ENCODE assay signal across 15 cellular contexts in genomic region chr7:45259227-45259596, GRCh38.
DNase-seq lines count a peak whose midpoint lies in the region; ATAC-seq and TF ChIP-seq lines count a peak whose summit lies in the region.
"Had no signal": no experiment of that assay in that cellular context is flagged by ENCODE, and none has a peak within 500 bp of the region (broad histone marks: within the 10 kb centered on the region; RNA-seq: fewer than 3 reads in every experiment).

No MANE protein-coding gene starts in this region.

- no peak overlapping the region for H3K23ac ChIP-seq in neuronal stem cell (ENCODE audit: low read depth, low read length, poor library complexity)

- H3K9ac ChIP-seq in OCI-LY1 (ENCODE audit: low read length) (no peak overlapping the region), neuronal stem cell (ENCODE audit: low read depth, low read length, poor library complexity) (no peak overlapping the region)

- no peaks in the 10 kb centered on the region for H4K20me1 ChIP-seq in OCI-LY1 (ENCODE audit: insufficient read depth, low read length)
- no peaks in the 10 kb centered on the region for H4K20me1 ChIP-seq in hepatocyte (ENCODE audit: insufficient read depth, poor library complexity, severe bottlenecking)

- H3K27me3 ChIP-seq in left ventricle myocardium inferior (ENCODE audit: low read depth) (peaks cover 17% of the 10 kb centered on the region), OCI-LY1 (ENCODE audit: insufficient read depth, low read length) (no peaks in the 10 kb centered on the region; the same call in 1 of the 2 replicates), neuronal stem cell (ENCODE audit: control insufficient read depth in 3 of 3, insufficient read depth in 3 of 3, low read depth in 1 of 3, low read length in 3 of 3) (peaks cover 0 to 8% (median 2%) of the 10 kb centered on the region in 3 experiments), hepatocyte (peaks cover 3% of the 10 kb centered on the region)

- no CpG with 5 or more reads among the region's 4 CpGs for WGBS in neuronal stem cell (ENCODE audit: extremely low coverage in 2 of 2, insufficient read length in 2 of 2, insufficient replicate concordance in 1 of 2), 2 donors
- WGBS in hepatocyte (ENCODE audit: low lambda C conversion rate, missing lambda C conversion rate) = 92% methylated on average over 4 of the region's 4 CpGs

- peak overlapping the region; percentile 13 for H2AK5ac ChIP-seq in neuronal stem cell (ENCODE audit: low read depth, low read length)

- no peak for TF ChIP-seq CTCF in left ventricle myocardium inferior (IDR thresholded peaks at IDR 0.05; ENCODE audit: borderline replicate concordance)
- no peak for TF ChIP-seq CTCF in OCI-LY1 (IDR thresholded peaks at IDR 0.05; ENCODE audit: low read length)
- TF ChIP-seq CTCF in hepatocyte (IDR thresholded peaks at IDR 0.05; ENCODE audit: poor library complexity) = no peak

- H2AFZ ChIP-seq in OCI-LY1 (ENCODE audit: low read length) = no peak overlapping the region
- H2AFZ ChIP-seq in neuronal stem cell (ENCODE audit: low read length) = no peak overlapping the region
- H2AFZ ChIP-seq in hepatocyte = no peak overlapping the region

- peaks cover 13% of the 10 kb centered on the region for H3K4me1 ChIP-seq in left ventricle myocardium inferior
- peaks cover 10% of the 10 kb centered on the region for H3K4me1 ChIP-seq in OCI-LY1 (ENCODE audit: insufficient read depth, low read length, severe bottlenecking)
- peaks cover 0 to 1% of the 10 kb centered on the region in 2 donors for H3K4me1 ChIP-seq in neuronal stem cell (ENCODE audit: control insufficient read depth in 2 of 2, insufficient read depth in 1 of 2, low read depth in 1 of 2, low read length in 2 of 2)
- no peaks in the 10 kb centered on the region for H3K4me1 ChIP-seq in hepatocyte (ENCODE audit: insufficient read depth)
- H3K4me1 ChIP-seq: A549 had no signal

- H3K79me2 ChIP-seq in OCI-LY1 (ENCODE audit: insufficient read depth, low read length) (no peaks in the 10 kb centered on the region), hepatocyte (no peaks in the 10 kb centered on the region)

- H3K4me3 ChIP-seq in left ventricle myocardium inferior = no peak overlapping the region
- peak overlapping the region; percentile 30 for H3K4me3 ChIP-seq in OCI-LY1 (ENCODE audit: low read depth, low read length, poor library complexity, severe bottlenecking)
- no peak overlapping the region for H3K4me3 ChIP-seq in neuronal stem cell (ENCODE audit: low read length in 2 of 2)
- H3K4me3 ChIP-seq in hepatocyte = no peak overlapping the region
- H3K4me3 ChIP-seq: A549, GM12878 had no signal

- no peaks in the 10 kb centered on the region for H3K9me3 ChIP-seq in left ventricle myocardium inferior (replicated peaks)
- no peaks in the 10 kb centered on the region for H3K9me3 ChIP-seq in OCI-LY1 (ENCODE audit: low read length)
- H3K9me3 ChIP-seq in neuronal stem cell (replicated peaks in 1 of 2; ENCODE audit: control insufficient read depth in 2 of 2, insufficient read depth in 1 of 2, low read depth in 1 of 2, low read length in 2 of 2) = no peaks in the 10 kb centered on the region
- H3K9me3 ChIP-seq in hepatocyte (ENCODE audit: low read depth) = no peaks in the 10 kb centered on the region
- H3K9me3 ChIP-seq: A549 had no signal

- no peak overlapping the region for H2BK12ac ChIP-seq in neuronal stem cell (ENCODE audit: low read length)

- no peak overlapping the region for H3K14ac ChIP-seq in neuronal stem cell (ENCODE audit: low read length)

- H4K8ac ChIP-seq in neuronal stem cell (ENCODE audit: low read depth, low read length) = no peak overlapping the region

- no peak for DNase-seq in left ventricle myocardium inferior
- no peak for DNase-seq in Right ventricle myocardium inferior (ENCODE audit: missing footprints)
- DNase-seq in neuronal stem cell (ENCODE audit: low spot score) = no peak
- no peak for DNase-seq in HUDEP-2 (lab: John Stamatoyannopoulos, UW; ENCODE audit: unreplicated experiment in 76 of 76)
- no peak for DNase-seq in hepatocyte (ENCODE audit: low spot score)
- DNase-seq: AML-193; CD8-positive, alpha-beta T cell; DMS79; GF-D8; HCEC 1CT had no signal

- H3K4me2 ChIP-seq in OCI-LY1 (ENCODE audit: low read length) (no peak overlapping the region; the same call in 1 of the 2 replicates), neuronal stem cell (ENCODE audit: insufficient read depth, low read length, poor library complexity, severe bottlenecking) (no peak overlapping the region), hepatocyte (no peak overlapping the region)

- H2BK120ac ChIP-seq in neuronal stem cell (ENCODE audit: low read depth, low read length) = no peak overlapping the region

- no peak overlapping the region for H4K91ac ChIP-seq in neuronal stem cell (ENCODE audit: low read depth, low read length, poor library complexity)

- peak overlapping the region; percentile 1 for H3K27ac ChIP-seq in left ventricle myocardium inferior (replicated peaks)
- no peak overlapping the region for H3K27ac ChIP-seq in OCI-LY1 (ENCODE audit: low read depth, low read length, poor library complexity, severe bottlenecking)
- H3K27ac ChIP-seq in neuronal stem cell (replicated peaks; ENCODE audit: low read length) = no peak overlapping the region
- H3K27ac ChIP-seq in hepatocyte = no peak overlapping the region
- H3K27ac ChIP-seq: 22Rv1, A549 had no signal

- no peak overlapping the region for H3K18ac ChIP-seq in neuronal stem cell (ENCODE audit: low read length)

- no peak overlapping the region for H2BK15ac ChIP-seq in neuronal stem cell (ENCODE audit: low read length)

- H3K9me2 ChIP-seq in OCI-LY1 (ENCODE audit: low read depth, low read length) (no peaks in the 10 kb centered on the region), hepatocyte (replicated peaks; ENCODE audit: insufficient read depth) (no peaks in the 10 kb centered on the region)

- intact Hi-C loops in left ventricle myocardium inferior (cut with micrococcal nuclease) = loop anchor here (5.0 kb wide), 1 partner anchor 102 kb away; the partner anchor contains the start of gene RAMP3
- intact Hi-C loops in Right ventricle myocardium inferior (cut with DNase I) = loop anchor here (1.0 kb wide), 1 partner anchor 103 kb away; no protein-coding TSS in a partner anchor

- H3K36me3 ChIP-seq in left ventricle myocardium inferior = no peaks in the 10 kb centered on the region
- H3K36me3 ChIP-seq in OCI-LY1 (ENCODE audit: insufficient read depth, low read length) = no peaks in the 10 kb centered on the region
- H3K36me3 ChIP-seq in neuronal stem cell (replicated peaks in 1 of 2; ENCODE audit: control insufficient read depth in 2 of 2, insufficient read depth in 2 of 2, low read length in 2 of 2) = no peaks in the 10 kb centered on the region
- no peaks in the 10 kb centered on the region for H3K36me3 ChIP-seq in hepatocyte (replicated peaks; ENCODE audit: insufficient read depth, low read depth)

- no peak overlapping the region for H2BK5ac ChIP-seq in neuronal stem cell (ENCODE audit: low read length)

- H3K4ac ChIP-seq in neuronal stem cell (ENCODE audit: low read length) = no peak overlapping the region

- H3K79me1 ChIP-seq in neuronal stem cell (ENCODE audit: low read depth, low read length) = no peaks in the 10 kb centered on the region

- ATAC-seq in Right ventricle myocardium inferior (no peak), GM19328 (IDR thresholded peaks at IDR 0.05; ENCODE audit: unreplicated experiment) (no peak)

- no peaks in the 10 kb centered on the region for H3F3A ChIP-seq in OCI-LY1 (ENCODE audit: insufficient read depth, low read length)
